1 cellular context compared by ENCODE assay signal in the genomic region with DNA sequence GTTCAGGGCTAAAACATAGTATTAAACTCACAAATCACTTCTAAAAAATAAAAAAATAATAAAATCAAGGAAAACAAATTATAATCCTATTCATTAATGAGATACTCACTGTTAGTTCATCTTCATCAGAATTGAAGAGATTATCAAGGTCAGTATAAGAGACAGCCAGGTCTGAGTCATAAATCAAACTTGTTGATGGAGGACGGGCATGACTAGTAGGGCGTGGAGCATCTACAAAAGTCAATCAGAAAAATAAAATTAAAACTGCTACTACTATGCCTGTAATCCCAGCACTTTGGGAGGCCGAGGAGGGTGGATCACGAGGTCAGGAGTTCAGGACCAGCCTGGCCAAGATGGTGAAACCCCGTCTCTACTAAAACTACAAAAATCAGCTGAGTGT.
TF ChIP-seq lines count a peak whose summit lies in the region.

No MANE protein-coding gene starts in this region.

TF ChIP-seq in SK-N-SH treated with all-trans-retinoic acid at 6 μM for 48 hours, 23 proteins besides CTCF, POLR2A, EP300 and RAD21 (continued from another document):
- TF ChIP-seq POU6F1 (CRISPR knock-in tag; IDR thresholded peaks at IDR 0.05; ENCODE audit: borderline replicate concordance, low read depth) (no peak), GLIS3 (CRISPR knock-in tag; IDR thresholded peaks at IDR 0.05) (no peak), OSR1 (CRISPR knock-in tag; IDR thresholded peaks at IDR 0.05) (no peak), SNAI2 (CRISPR knock-in tag; IDR thresholded peaks at IDR 0.05) (no peak), ZC3H10 (CRISPR knock-in tag; IDR thresholded peaks at IDR 0.05) (no peak), CSDC2 (CRISPR knock-in tag; IDR thresholded peaks at IDR 0.05) (no peak), ZNF565 (CRISPR knock-in tag; conservative IDR thresholded peaks at IDR 0.05; ENCODE audit: low read depth) (no peak), ARNTL (CRISPR knock-in tag; IDR thresholded peaks at IDR 0.05; ENCODE audit: borderline replicate concordance, low read depth) (no peak), ZFP30 (CRISPR knock-in tag; IDR thresholded peaks at IDR 0.05) (no peak), PPARA (CRISPR knock-in tag; IDR thresholded peaks at IDR 0.05; ENCODE audit: borderline replicate concordance) (no peak), ZNF8 (CRISPR knock-in tag; IDR thresholded peaks at IDR 0.05) (no peak)
- TF ChIP-seq, protein P1, sequence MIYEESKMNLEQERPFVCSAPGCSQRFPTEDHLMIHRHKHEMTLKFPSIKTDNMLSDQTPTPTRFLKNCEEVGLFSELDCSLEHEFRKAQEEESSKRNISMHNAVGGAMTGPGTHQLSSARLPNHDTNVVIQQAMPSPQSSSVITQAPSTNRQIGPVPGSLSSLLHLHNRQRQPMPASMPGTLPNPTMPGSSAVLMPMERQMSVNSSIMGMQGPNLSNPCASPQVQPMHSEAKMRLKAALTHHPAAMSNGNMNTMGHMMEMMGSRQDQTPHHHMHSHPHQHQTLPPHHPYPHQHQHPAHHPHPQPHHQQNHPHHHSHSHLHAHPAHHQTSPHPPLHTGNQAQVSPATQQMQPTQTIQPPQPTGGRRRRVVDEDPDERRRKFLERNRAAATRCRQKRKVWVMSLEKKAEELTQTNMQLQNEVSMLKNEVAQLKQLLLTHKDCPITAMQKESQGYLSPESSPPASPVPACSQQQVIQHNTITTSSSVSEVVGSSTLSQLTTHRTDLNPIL (CRISPR knock-in tag; IDR thresholded peaks at IDR 0.05; ENCODE audit: low read depth) = no peak
